ENCODE assay signal across 34 cellular contexts in the genomic region with DNA sequence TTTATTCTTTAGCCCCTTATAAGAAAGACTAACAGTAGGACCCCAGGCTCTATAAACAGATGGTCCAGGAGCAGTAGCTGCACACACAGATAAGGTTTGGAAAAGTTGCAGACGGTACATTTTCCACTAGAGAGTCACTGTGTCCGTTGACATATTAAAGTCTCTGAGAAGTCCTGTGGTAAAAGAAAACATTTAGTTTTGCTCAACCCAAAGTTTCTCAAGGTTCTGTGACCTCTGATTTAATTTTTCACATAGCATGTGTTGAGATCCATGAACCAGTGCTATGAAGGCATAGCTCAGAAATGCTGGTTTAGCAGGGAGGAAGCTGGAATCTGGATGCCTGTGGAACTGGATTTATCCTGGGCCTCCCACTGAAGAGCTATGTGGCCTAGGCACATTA.
"Had no signal": no experiment of that assay in that cellular context is flagged by ENCODE, and none has a peak within 500 bp of the region (broad histone marks: within the 10 kb centered on the region; RNA-seq: fewer than 3 reads in every experiment).

No MANE protein-coding gene starts in this region.

- H3K4me2 ChIP-seq: KMS-11 had no signal

- H3K27ac ChIP-seq: KMS-11 had no signal

- DNase-seq: Karpas-422, Kasumi-1, MG63, MM.1S, MV-4-11, NCI-H1048, NCI-H1092, NCI-H1092 treated with DMSO at 0.1 percent for 48 hours, NCI-H1105, NCI-H1105 treated with DMSO at 0.1 percent for 48 hours, NCI-H1417, NCI-H1417 treated with DMSO at 0.1 percent for 48 hours, NCI-H1436, NCI-H1436 treated with DMSO at 0.1 percent for 48 hours, NCI-H146, NCI-H1694, NCI-H1694 treated with DMSO at 0.1 percent for 48 hours, NCI-H187, NCI-H187 treated with DMSO at 0.1 percent for 48 hours, NCI-H1930, NCI-H2029, NCI-H2029 treated with DMSO at 0.1 percent for 48 hours, NCI-H2081, NCI-H2081 treated with DMSO at 0.1 percent for 48 hours, NCI-H2107, NCI-H2171, NCI-H2171 treated with DMSO at 0.1 percent for 48 hours, NCI-H2227 treated with DMSO at 0.1 percent for 48 hours, NCI-H226, NCI-H345, NCI-H446, NCI-H446 treated with DMSO at 0.1 percent for 48 hours, NCI-H510A had no signal

- H3K36me3 ChIP-seq: MG63 had no signal

- H3K9ac ChIP-seq: KMS-11 had no signal

- H3K9me3 ChIP-seq: MG63 had no signal

- H3K4me3 ChIP-seq: MG63 had no signal

- H3K27me3 ChIP-seq: MG63 had no signal
